In genomic region chr1:226109829-226110248, GRCh38 we compare ENCODE assay signal across 8 cellular contexts. TPM values are rescaled to one million over a fixed set of nuclear protein-coding genes. Genes with fewer than 3 reads are reported as not detected.
A peak's percentile ranks its signal among the peaks of the same experiment; 100 is the strongest.
DNase-seq lines count a peak whose midpoint lies in the region; ATAC-seq, FAIRE-seq and TF ChIP-seq lines count a peak whose summit lies in the region.

No MANE protein-coding gene starts in this region.

- H3K36me3 ChIP-seq in CD4-positive, CD25-positive, alpha-beta regulatory T cell (ENCODE audit: control insufficient read depth, insufficient read depth, low read length), result no peaks in the 10 kb centered on the region
- H3K36me3 ChIP-seq in H1 (ENCODE audit: control insufficient read depth in 2 of 4, insufficient read depth in 4 of 4, low read length in 3 of 4), result no peaks in the 10 kb centered on the region

- no peak overlapping the region for H3K14ac ChIP-seq in H1 (ENCODE audit: insufficient read length)

- 0 out of 4 replicates have a peak, but pooled peaks of 1 of the 3 experiments have one; percentile 8 for TF ChIP-seq CTCF in H1 (IDR thresholded peaks at IDR 0.05; ENCODE audit: control extremely low read depth in 1 of 3, insufficient read depth in 1 of 3, low read depth in 1 of 3, low read length in 3 of 3)

- H2BK120ac ChIP-seq in H1 (replicated peaks; ENCODE audit: low read depth, low read length), result no peak overlapping the region

- no peak overlapping the region for H3K56ac ChIP-seq in H1 (replicated peaks; ENCODE audit: insufficient read length, low read depth, low read length)

- H2BK20ac ChIP-seq in H1 (ENCODE audit: low read length), result no peak overlapping the region

- H3K23me2 ChIP-seq in H1 (ENCODE audit: low read depth, low read length), result peaks cover 14% of the 10 kb centered on the region; the same call in 1 of the 2 replicates

- peak overlapping the region in 2 of 3 donors; percentile 85 to 92 for H3K27ac Mint-ChIP-seq in CD4-positive, CD25-positive, alpha-beta regulatory T cell
- peak overlapping the region; percentile 73 for H3K27ac Mint-ChIP-seq in activated CD8-positive, alpha-beta memory T cell treated with anti-CD3 and anti-CD28 coated beads, Interleukin-2, amount 10 ng/mL, durations not matched to agents 7 days and 5 days

- FAIRE-seq in H1 (lab: Jason Lieb, UNC), result no peak

- peaks cover 0 to 24% (median 4%) of the 10 kb centered on the region in 4 donors for H3K4me1 Mint-ChIP-seq in CD4-positive, CD25-positive, alpha-beta regulatory T cell
- H3K4me1 Mint-ChIP-seq in activated CD8-positive, alpha-beta memory T cell treated with anti-CD3 and anti-CD28 coated beads, Interleukin-2, amount 10 ng/mL, durations not matched to agents 7 days and 5 days, result peaks cover 13% of the 10 kb centered on the region

- H2BK15ac ChIP-seq in H1 (ENCODE audit: low read length), result no peak overlapping the region; the same call in 1 of the 2 replicates

- DNase-seq in CD4-positive, CD25-positive, alpha-beta regulatory T cell, result peak; percentile 44 to 80 (median 59)
- DNase-seq in NOMO-1 (lab: John Stamatoyannopoulos, UW; ENCODE audit: unreplicated experiment in 2 of 2), result peak; percentile 70 to 76
- peak; percentile 88 for DNase-seq in activated CD8-positive, alpha-beta memory T cell treated with anti-CD3 and anti-CD28 coated beads, Interleukin-2, amount 10 ng/mL, durations not matched to agents 7 days and 5 days
- peak in 1 of 2 experiments; percentile 82 for DNase-seq in H1 (ENCODE audit: low read depth in 1 of 2, low spot score in 2 of 2)
- DNase-seq in mesenteric fat pad (ENCODE audit: low spot score), result peak; percentile 95
- peak; percentile 61 for DNase-seq in stimulated activated CD8-positive, alpha-beta memory T cell treated with anti-CD3 and anti-CD28 coated beads, Interleukin-15, amount 100 ng/mL, for 24 hours (ENCODE audit: low read depth)

- no peak overlapping the region for H2AK5ac ChIP-seq in H1 (ENCODE audit: low read depth, low read length)

- peaks cover 0 to 1% (median 0%) of the 10 kb centered on the region in 7 donors for H3K9me3 Mint-ChIP-seq in CD4-positive, CD25-positive, alpha-beta regulatory T cell
- no peaks in the 10 kb centered on the region for H3K9me3 Mint-ChIP-seq in activated CD8-positive, alpha-beta memory T cell treated with anti-CD3 and anti-CD28 coated beads, Interleukin-2, amount 10 ng/mL, durations not matched to agents 7 days and 5 days (ENCODE audit: low read depth)

- peak overlapping the region; percentile 79 to 84 for H3K4me2 ChIP-seq in H1 (ENCODE audit: insufficient read depth in 1 of 2, low read depth in 2 of 2, low read length in 2 of 2)

- no peaks in the 10 kb centered on the region for H4K20me1 ChIP-seq in H1 (replicated peaks in 1 of 2; ENCODE audit: control insufficient read depth in 1 of 2, insufficient read depth in 2 of 2, low read length in 2 of 2)

- no peak; a peak in 1 of 4 replicates for TF ChIP-seq RAD21 in H1 (IDR thresholded peaks at IDR 0.05 in 1 of 2, conservative IDR thresholded peaks at IDR 0.05 in 1 of 2; ENCODE audit: low read depth in 2 of 2, low read length in 2 of 2)

- peak overlapping the region; percentile 87; the same call in 1 of the 2 replicates for H3K18ac ChIP-seq in H1 (ENCODE audit: extremely low read depth, low read length)

- H2BK5ac ChIP-seq in H1 (ENCODE audit: low read depth, low read length), result no peak overlapping the region

- CTCF ChIA-PET in activated CD8-positive, alpha-beta memory T cell treated with anti-CD3 and anti-CD28 coated beads, Interleukin-2, amount 10 ng/mL, durations not matched to agents 7 days and 5 days (lab: Charles Lee), result interaction anchor here (1.2 to 4.7 kb wide), 12 partner anchors 8 to 223 kb away, joined by 3 to 35 read pairs (median 7); no protein-coding TSS in a partner anchor
- CTCF ChIA-PET in H1 (lab: Charles Lee; ENCODE audit: partially characterized antibody), result interaction anchor here (0.7 to 5.7 kb wide), 6 partner anchors 9 to 45 kb away, joined by 3 to 35 read pairs (median 6); no protein-coding TSS in a partner anchor

- H3K27me3 ChIP-seq in CD4-positive, CD25-positive, alpha-beta regulatory T cell (ENCODE audit: control insufficient read depth, insufficient read depth, low read length), result no peaks in the 10 kb centered on the region
- H3K27me3 ChIP-seq in H1 (replicated peaks in 1 of 4; ENCODE audit: control insufficient read depth in 3 of 4, extremely low read depth in 1 of 4, insufficient read depth in 3 of 4, low read length in 3 of 4), result peaks cover 0 to 6% (median 3%) of the 10 kb centered on the region in 4 experiments; a peak in 5 of 7 replicates

- peaks cover 10% of the 10 kb centered on the region for H3K4me1 ChIP-seq in CD4-positive, CD25-positive, alpha-beta regulatory T cell (ENCODE audit: control insufficient read depth, insufficient read depth, low read length, poor library complexity, severe bottlenecking)
- H3K4me1 ChIP-seq in H1 (replicated peaks in 1 of 4; ENCODE audit: control insufficient read depth in 3 of 4, insufficient read depth in 4 of 4, low read length in 3 of 4), result peaks cover 15 to 37% (median 29%) of the 10 kb centered on the region in 4 experiments

- no peak overlapping the region for H4K91ac ChIP-seq in H1 (replicated peaks; ENCODE audit: insufficient read length, low read length)

- H3K9ac ChIP-seq in H1 (replicated peaks in 1 of 4; ENCODE audit: extremely low read depth in 1 of 4, low read depth in 3 of 4, low read length in 3 of 4), result peak overlapping the region in 2 of 4 experiments; percentile 38 to 42; a peak in 1 of 7 replicates

- WGBS in H1 (ENCODE audit: extremely low coverage in 1 of 2, insufficient coverage in 1 of 2, insufficient read length in 1 of 2, insufficient replicate concordance in 2 of 2, low coverage in 1 of 2, low lambda C conversion rate in 2 of 2, missing lambda C conversion rate in 1 of 2), 2 experiments, result 1% methylated on average over 20 of the region's 57 CpGs; no CpG with 5 or more reads in 1 of the 2 experiments

- H3K27me3 Mint-ChIP-seq in CD4-positive, CD25-positive, alpha-beta regulatory T cell, result no peaks in the 10 kb centered on the region
- no peaks in the 10 kb centered on the region for H3K27me3 Mint-ChIP-seq in activated CD8-positive, alpha-beta memory T cell treated with anti-CD3 and anti-CD28 coated beads, Interleukin-2, amount 10 ng/mL, durations not matched to agents 7 days and 5 days

- peak overlapping the region; percentile 90 to 96 (median 92) for H3K4me3 Mint-ChIP-seq in CD4-positive, CD25-positive, alpha-beta regulatory T cell
- peak overlapping the region; percentile 78 for H3K4me3 Mint-ChIP-seq in activated CD8-positive, alpha-beta memory T cell treated with anti-CD3 and anti-CD28 coated beads, Interleukin-2, amount 10 ng/mL, durations not matched to agents 7 days and 5 days

- TF ChIP-seq EP300 in H1 (IDR thresholded peaks at IDR 0.05; ENCODE audit: borderline replicate concordance in 1 of 2, low read depth in 2 of 2, low read length in 2 of 2), result no peak

- TF ChIP-seq POLR2A in H1 (IDR thresholded peaks at IDR 0.05; ENCODE audit: control extremely low read depth in 1 of 2, low read depth in 2 of 2, low read length in 2 of 2), result no peak

- H3K79me2 ChIP-seq in H1 (ENCODE audit: control insufficient read depth in 1 of 2, insufficient read depth in 2 of 2, low read length in 2 of 2), result no peaks in the 10 kb centered on the region

- no peak overlapping the region for H3K23ac ChIP-seq in H1 (ENCODE audit: insufficient read length)

- no peak overlapping the region for H3K4ac ChIP-seq in H1 (replicated peaks; ENCODE audit: insufficient read length, low read depth, low read length)

- no peaks in the 10 kb centered on the region; the same call in 1 of the 2 replicates for H3K79me1 ChIP-seq in H1 (ENCODE audit: low read depth, low read length)

- POLR2A ChIA-PET in H1 (lab: Charles Lee; ENCODE audit: partially characterized antibody), result interaction anchor here (1.1 to 5.7 kb wide), 12 partner anchors 9 to 197 kb away, joined by 3 to 48 read pairs (median 5); partner anchors contain the start of gene H3-3A

- H2BK12ac ChIP-seq in H1 (ENCODE audit: low read depth, low read length), result no peak overlapping the region

- H2AFZ ChIP-seq in H1 (ENCODE audit: low read length), result 0 out of 2 replicates have a peak overlapping the region, but pooled peaks have one; percentile 20

- no peaks in the 10 kb centered on the region for H3K9me3 ChIP-seq in CD4-positive, CD25-positive, alpha-beta regulatory T cell (ENCODE audit: control insufficient read depth in 2 of 2, low read length in 2 of 2)
- no peaks in the 10 kb centered on the region for H3K9me3 ChIP-seq in H1 (ENCODE audit: insufficient read depth in 2 of 2, low read depth in 1 of 2, low read length in 1 of 2)

- H3K27ac ChIP-seq in CD4-positive, CD25-positive, alpha-beta regulatory T cell (ENCODE audit: insufficient read depth, low read length, poor library complexity, severe bottlenecking), result peak overlapping the region; percentile 55
- H3K27ac ChIP-seq in H1 (ENCODE audit: low read depth, low read length), result no peak overlapping the region

- peak overlapping the region; percentile 53; the same call in 1 of the 2 replicates for H4K8ac ChIP-seq in H1 (ENCODE audit: extremely low read depth, insufficient read depth, low read length)

- H4K5ac ChIP-seq in H1 (ENCODE audit: insufficient read length, low read depth, low read length), result peak overlapping the region; percentile 63

- H3K36me3 Mint-ChIP-seq in CD4-positive, CD25-positive, alpha-beta regulatory T cell, result no peaks in the 10 kb centered on the region
- H3K36me3 Mint-ChIP-seq in activated CD8-positive, alpha-beta memory T cell treated with anti-CD3 and anti-CD28 coated beads, Interleukin-2, amount 10 ng/mL, durations not matched to agents 7 days and 5 days, result no peaks in the 10 kb centered on the region

- H3K4me3 ChIP-seq in CD4-positive, CD25-positive, alpha-beta regulatory T cell (ENCODE audit: low read depth, low read length), result peak overlapping the region; percentile 41
- H3K4me3 ChIP-seq in H1 (ENCODE audit: extremely low read depth in 1 of 4, insufficient read depth in 2 of 4, low read depth in 3 of 4, low read length in 4 of 4), result peak overlapping the region; percentile 59 to 83 (median 60)

- ATAC-seq in CD4-positive, CD25-positive, alpha-beta regulatory T cell (ENCODE audit: low read depth in 2 of 2), result peak; percentile 57 to 68
- ATAC-seq in GM19438 (IDR thresholded peaks at IDR 0.05; ENCODE audit: low read depth, unreplicated experiment) (peak; percentile 63), HG03565 (IDR thresholded peaks at IDR 0.05; ENCODE audit: unreplicated experiment) (peak; percentile 62)
- ATAC-seq in activated CD8-positive, alpha-beta memory T cell treated with anti-CD3 and anti-CD28 coated beads, Interleukin-2, amount 10 ng/mL, durations not matched to agents 7 days and 5 days, result peak; percentile 87

RNA-seq across cellular contexts. Expression of gene H3-3A, which starts 47.3 kb away (rescaled TPM):
- total RNA-seq in CD4-positive, CD25-positive, alpha-beta regulatory T cell, result 408 TPM
- polyA plus RNA-seq in CD4-positive, CD25-positive, alpha-beta regulatory T cell, result 1,000 to 10,000 TPM in 2 of 4 donors, 100 to 1,000 TPM in 2; 858 to 1,137 (median 1,025) TPM
- 100 to 1,000 TPM; 384 to 451 TPM for total RNA-seq in activated CD8-positive, alpha-beta memory T cell treated with anti-CD3 and anti-CD28 coated beads, Interleukin-2, amount 10 ng/mL, durations not matched to agents 7 days and 5 days
- 1,213 and 1,223 TPM in 2 replicates for total RNA-seq in H1 (2021; fragmentation: NEBNext Ultra II Directional; extraction: Animal tissue kit (Norgen Biotek cat#: 25700))
- polyA plus RNA-seq in H1 (2011; rRNA removed), result 760 and 1,157 TPM in 2 replicates
- polyA plus RNA-seq in H1 (2011; cell fraction: cytosol; rRNA removed), result 1,155 TPM
- 408 TPM for polyA plus RNA-seq in H1 (2011; cell fraction: nucleus; rRNA removed)
- polyA plus RNA-seq in H1 (2012, experiment 1 of 2), result 555 to 853 TPM (median 714 TPM) in 4 replicates
- 650 TPM for polyA plus RNA-seq in H1 (2012, experiment 2 of 2)
- 1,534 TPM for polyA plus RNA-seq in H1 (2013, experiment 1 of 2)
- 1,619 TPM for polyA plus RNA-seq in H1 (2013, experiment 2 of 2)
- polyA minus RNA-seq in H1 (2011; rRNA and poly(A)+ RNA removed), result 222 and 228 TPM in 2 replicates
- 287 TPM for polyA minus RNA-seq in H1 (2011; cell fraction: cytosol; rRNA and poly(A)+ RNA removed)
- polyA minus RNA-seq in H1 (2011; cell fraction: nucleus; rRNA and poly(A)+ RNA removed), result 109 TPM
- 321 TPM for total RNA-seq in mesenteric fat pad
